22 cellular contexts compared by ENCODE assay signal in the genomic region with DNA sequence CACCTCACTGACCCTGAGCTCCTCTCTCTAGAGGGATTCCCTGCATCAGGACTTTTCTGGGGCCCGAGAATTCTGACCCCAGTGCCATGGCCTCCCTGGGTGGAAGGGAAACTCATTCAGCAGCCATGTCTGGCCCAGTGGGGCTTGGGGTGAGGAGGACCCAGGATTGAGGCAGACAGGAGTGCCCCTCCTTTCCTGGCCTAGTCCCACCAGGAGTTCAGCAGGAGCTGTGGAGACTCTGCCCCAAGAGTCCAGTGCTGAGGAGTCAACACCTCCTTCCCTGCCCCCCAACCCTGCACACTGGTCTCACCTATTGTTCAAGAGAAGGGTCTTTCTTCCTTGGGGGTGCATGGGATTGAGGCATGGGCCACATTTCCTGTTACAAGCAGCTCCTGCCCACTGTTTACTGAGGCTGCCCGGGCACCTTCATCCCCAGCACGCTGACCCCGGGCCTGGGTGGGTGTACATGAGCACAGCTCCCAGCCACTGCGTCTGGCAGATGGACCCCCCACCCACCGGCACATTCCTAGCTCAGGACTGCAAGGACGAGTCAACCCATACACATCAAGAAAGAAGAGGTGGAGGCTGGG. TPM values are rescaled to one million over a fixed set of nuclear protein-coding genes. Genes with fewer than 3 reads are reported as not detected.
DNase-seq lines count a peak whose midpoint lies in the region; ATAC-seq, FAIRE-seq and TF ChIP-seq lines count a peak whose summit lies in the region.
"Had no signal": no experiment of that assay in that cellular context is flagged by ENCODE, and none has a peak within 500 bp of the region (broad histone marks: within the 10 kb centered on the region; RNA-seq: fewer than 3 reads in every experiment).

No MANE protein-coding gene starts in this region.

- FAIRE-seq in H1 (lab: Jason Lieb, UNC) = no peak
- FAIRE-seq: H54, HepG2 had no signal

- ATAC-seq in heart left ventricle (no peak), sciatic nerve (no peak), upper lobe of right lung (no peak)
- ATAC-seq: CD8-positive, alpha-beta T cell; HCT116; HepG2 had no signal

- no peak for TF ChIP-seq POLR2A in heart left ventricle (IDR thresholded peaks at IDR 0.05)
- no peak for TF ChIP-seq POLR2A in H1 (IDR thresholded peaks at IDR 0.05; ENCODE audit: control extremely low read depth in 1 of 2, low read depth in 2 of 2, low read length in 2 of 2)

- no peak overlapping the region for H2BK12ac ChIP-seq in H1 (ENCODE audit: low read depth, low read length)

- no peak overlapping the region for H2BK5ac ChIP-seq in H1 (ENCODE audit: low read depth, low read length)

- no peak overlapping the region for H4K5ac ChIP-seq in H1 (ENCODE audit: insufficient read length, low read depth, low read length)

- CTCF ChIA-PET in H1 (lab: Charles Lee; ENCODE audit: partially characterized antibody) = interaction anchor here (0.5 to 2.3 kb wide), 7 partner anchors 10 to 182 kb away, joined by 3 to 13 read pairs (median 4); no protein-coding TSS in a partner anchor

- H3K27ac ChIP-seq in heart left ventricle (no peak overlapping the region), H1 (ENCODE audit: low read depth, low read length) (no peak overlapping the region), upper lobe of right lung (no peak overlapping the region), substantia nigra (ENCODE audit: low read depth, low read length, poor library complexity, severe bottlenecking) (no peak overlapping the region)
- H3K27ac ChIP-seq: BLaER1, GM23248 had no signal

- no peak overlapping the region for H3K4me2 ChIP-seq in H1 (ENCODE audit: insufficient read depth in 1 of 2, low read depth in 2 of 2, low read length in 2 of 2)
- H3K4me2 ChIP-seq: BLaER1 had no signal

- peaks cover 6% of the 10 kb centered on the region; the same call in 1 of the 2 replicates for H3K23me2 ChIP-seq in H1 (ENCODE audit: low read depth, low read length)

- intact Hi-C loops in cardiac septum (cut with DNase I) (no loop called here), heart left ventricle (cut with DNase I) (loop anchor here in 2 of 10 donors (10.0 kb wide), 2 partner anchors 61 to 171 kb away; no protein-coding TSS in a partner anchor), sciatic nerve (cut with DNase I) (no loop called here), upper lobe of right lung (cut with DNase I) (no loop called here)

- no peak overlapping the region for H3K9ac ChIP-seq in H1 (replicated peaks in 1 of 4; ENCODE audit: extremely low read depth in 1 of 4, low read depth in 3 of 4, low read length in 3 of 4)
- H3K9ac ChIP-seq: BLaER1, GM23248 had no signal

- no peak overlapping the region for H3K56ac ChIP-seq in H1 (replicated peaks; ENCODE audit: insufficient read length, low read depth, low read length)

- no peak overlapping the region for H3K23ac ChIP-seq in H1 (ENCODE audit: insufficient read length)

- no peaks in the 10 kb centered on the region for H3K79me1 ChIP-seq in H1 (ENCODE audit: low read depth, low read length)

- DNase-seq in cardiac septum (ENCODE audit: low spot score) (peak; percentile 29), heart left ventricle (no peak), H1 (ENCODE audit: low read depth in 1 of 2, low spot score in 2 of 2) (no peak), sciatic nerve (ENCODE audit: low spot score) (peak; percentile 32), upper lobe of right lung (peak; percentile 40), substantia nigra (lab: John Stamatoyannopoulos, UW) (no peak), CD1c-positive myeloid dendritic cell (ENCODE audit: extremely low spot score) (no peak)
- DNase-seq in activated CD4-positive, CD25-positive, alpha-beta regulatory T cell treated with anti-CD3 and anti-CD28 coated beads, Interleukin-2, amount 50 U/mL, for 72 hours = no peak
- DNase-seq: 8988T; Calu3; CD8-positive, alpha-beta T cell; DMS79 treated with DMSO at 0.1 percent for 48 hours; GF-D8; GM23248; HFFc6 had no signal

- H4K8ac ChIP-seq in H1 (ENCODE audit: extremely low read depth, insufficient read depth, low read length) = peak overlapping the region; percentile 72; the same call in 1 of the 2 replicates

- H3K18ac ChIP-seq in H1 (ENCODE audit: extremely low read depth, low read length) = no peak overlapping the region

- H2AFZ ChIP-seq in H1 (ENCODE audit: low read length) = no peak overlapping the region
- H2AFZ ChIP-seq: GM23248 had no signal

- H3K9me3 ChIP-seq in heart left ventricle = no peaks in the 10 kb centered on the region
- no peaks in the 10 kb centered on the region for H3K9me3 ChIP-seq in H1 (ENCODE audit: insufficient read depth in 2 of 2, low read depth in 1 of 2, low read length in 1 of 2)
- no peaks in the 10 kb centered on the region for H3K9me3 ChIP-seq in upper lobe of right lung

- no peaks in the 10 kb centered on the region for H3K36me3 ChIP-seq in heart left ventricle
- H3K36me3 ChIP-seq in H1 (ENCODE audit: control insufficient read depth in 2 of 4, insufficient read depth in 4 of 4, low read length in 3 of 4) = no peaks in the 10 kb centered on the region
- no peaks in the 10 kb centered on the region for H3K36me3 ChIP-seq in upper lobe of right lung
- H3K36me3 ChIP-seq: BLaER1 had no signal

- no peak for TF ChIP-seq EP300 in H1 (IDR thresholded peaks at IDR 0.05; ENCODE audit: borderline replicate concordance in 1 of 2, low read depth in 2 of 2, low read length in 2 of 2)

- H2BK20ac ChIP-seq in H1 (ENCODE audit: low read length) = no peak overlapping the region

- H3K27me3 ChIP-seq in heart left ventricle = no peaks in the 10 kb centered on the region
- no peaks in the 10 kb centered on the region for H3K27me3 ChIP-seq in H1 (replicated peaks in 1 of 4; ENCODE audit: control insufficient read depth in 3 of 4, extremely low read depth in 1 of 4, insufficient read depth in 3 of 4, low read length in 3 of 4)
- H3K27me3 ChIP-seq in upper lobe of right lung = no peaks in the 10 kb centered on the region
- H3K27me3 ChIP-seq: BLaER1 had no signal

- H2BK15ac ChIP-seq in H1 (ENCODE audit: low read length) = no peak overlapping the region

- H3K4ac ChIP-seq in H1 (replicated peaks; ENCODE audit: insufficient read length, low read depth, low read length) = no peak overlapping the region

- no peak overlapping the region for H3K14ac ChIP-seq in H1 (ENCODE audit: insufficient read length)

- H3K4me1 ChIP-seq in heart left ventricle (no peaks in the 10 kb centered on the region), H1 (replicated peaks in 1 of 4; ENCODE audit: control insufficient read depth in 3 of 4, insufficient read depth in 4 of 4, low read length in 3 of 4) (no peaks in the 10 kb centered on the region), upper lobe of right lung (no peaks in the 10 kb centered on the region)
- H3K4me1 ChIP-seq: BLaER1 had no signal

- POLR2A ChIA-PET in H1 (lab: Charles Lee; ENCODE audit: partially characterized antibody) = no interaction called here

- no peak overlapping the region for H2BK120ac ChIP-seq in H1 (replicated peaks; ENCODE audit: low read depth, low read length)

- H3K4me3 ChIP-seq in heart left ventricle (no peak overlapping the region), H1 (ENCODE audit: extremely low read depth in 1 of 4, insufficient read depth in 2 of 4, low read depth in 3 of 4, low read length in 4 of 4) (no peak overlapping the region), upper lobe of right lung (no peak overlapping the region)
- H3K4me3 ChIP-seq: BLaER1, GM23248 had no signal

- TF ChIP-seq RAD21 in H1 (IDR thresholded peaks at IDR 0.05 in 1 of 2, conservative IDR thresholded peaks at IDR 0.05 in 1 of 2; ENCODE audit: low read depth in 2 of 2, low read length in 2 of 2) = no peak

- H3K79me2 ChIP-seq in H1 (ENCODE audit: control insufficient read depth in 1 of 2, insufficient read depth in 2 of 2, low read length in 2 of 2) = no peaks in the 10 kb centered on the region

- 88 to 100% (median 89%) methylated on average over 7 of the region's 7 CpGs for WGBS in heart left ventricle, 4 donors
- 84% methylated on average over 7 of the region's 7 CpGs; no CpG with 5 or more reads in 1 of the 2 experiments for WGBS in H1 (ENCODE audit: extremely low coverage in 1 of 2, insufficient coverage in 1 of 2, insufficient read length in 1 of 2, insufficient replicate concordance in 2 of 2, low coverage in 1 of 2, low lambda C conversion rate in 2 of 2, missing lambda C conversion rate in 1 of 2), 2 experiments

- no peak overlapping the region for H4K91ac ChIP-seq in H1 (replicated peaks; ENCODE audit: insufficient read length, low read length)

- H4K20me1 ChIP-seq in H1 (replicated peaks in 1 of 2; ENCODE audit: control insufficient read depth in 1 of 2, insufficient read depth in 2 of 2, low read length in 2 of 2) = no peaks in the 10 kb centered on the region
- H4K20me1 ChIP-seq: BLaER1 had no signal

- no peak for TF ChIP-seq CTCF in heart left ventricle (IDR thresholded peaks at IDR 0.05)
- TF ChIP-seq CTCF in H1 (IDR thresholded peaks at IDR 0.05; ENCODE audit: control extremely low read depth in 1 of 3, insufficient read depth in 1 of 3, low read depth in 1 of 3, low read length in 3 of 3) = no peak
- TF ChIP-seq CTCF in upper lobe of right lung (IDR thresholded peaks at IDR 0.05) = no peak

- no peak overlapping the region for H2AK5ac ChIP-seq in H1 (ENCODE audit: low read depth, low read length)

RNA-seq across cellular contexts. Expression of a gene that starts 33.9 kb away (rescaled TPM):
- total RNA-seq in cardiac septum = 0.05 TPM
- under 1 TPM in 7 of 9 donors, not detected in 2; 0.05 to 0.24 (median 0.11) TPM for total RNA-seq in heart left ventricle
- polyA plus RNA-seq in heart left ventricle = under 1 TPM in 1 of 2 donors, not detected in 1; 0.03 TPM
- total RNA-seq in H1 (2021; fragmentation: NEBNext Ultra II Directional; extraction: Animal tissue kit (Norgen Biotek cat#: 25700)) = not detected in 2 replicates
- not detected in 2 replicates for polyA plus RNA-seq in H1 (2011; rRNA removed)
- polyA plus RNA-seq in H1 (2011; cell fraction: cytosol; rRNA removed) = not detected
- polyA plus RNA-seq in H1 (2011; cell fraction: nucleus; rRNA removed) = not detected
- 0.05 to 0.06 TPM in 2 of 4 replicates, not detected in the others for polyA plus RNA-seq in H1 (2012, experiment 1 of 2)
- polyA plus RNA-seq in H1 (2012, experiment 2 of 2) = not detected
- polyA plus RNA-seq in H1 (2013, experiment 1 of 2) = not detected
- not detected for polyA plus RNA-seq in H1 (2013, experiment 2 of 2)
- not detected in 2 replicates for polyA minus RNA-seq in H1 (2011; rRNA and poly(A)+ RNA removed)
- polyA minus RNA-seq in H1 (2011; cell fraction: cytosol; rRNA and poly(A)+ RNA removed) = not detected
- polyA minus RNA-seq in H1 (2011; cell fraction: nucleus; rRNA and poly(A)+ RNA removed) = not detected
- total RNA-seq in sciatic nerve = 1.1 TPM
- total RNA-seq in upper lobe of right lung = not detected
- total RNA-seq: Calu3; CD8-positive, alpha-beta T cell; GM23248; HepG2 had no signal
- polyA plus RNA-seq: AG04450, CD14-positive monocyte, GM23248, HepG2, IgD-negative memory B cell had no signal

Comparison
In these comparisons a context has a peak if more than half of its experiments do, and no peak if none do; other contexts are left out.
1. DNase-seq: peak in cardiac septum (single experiment), sciatic nerve (single experiment) and upper lobe of right lung (single experiment); none in heart left ventricle (0 of 5), H1 (0 of 2), activated CD4-positive, CD25-positive, alpha-beta regulatory T cell treated with anti-CD3 and anti-CD28 coated beads, Interleukin-2, amount 50 U/mL, for 72 hours (single experiment), substantia nigra (0 of 49) and CD1c-positive myeloid dendritic cell (single experiment).